ENCODE assay signal across 8 cellular contexts in genomic region chr1:109089242-109090015, GRCh38. TPM values are rescaled to one million over a fixed set of nuclear protein-coding genes. Genes with fewer than 3 reads are reported as not detected.
DNase-seq lines count a peak whose midpoint lies in the region; ATAC-seq and TF ChIP-seq lines count a peak whose summit lies in the region.

No MANE protein-coding gene starts in this region.

- H3K9me3 ChIP-seq in tibial nerve: no peaks in the 10 kb centered on the region

- peaks cover 0 to 51% (median 24%) of the 10 kb centered on the region in 4 donors for H3K4me1 ChIP-seq in tibial nerve

- no peak for TF ChIP-seq POLR2A in tibial nerve (IDR thresholded peaks at IDR 0.05)

- H3K36me3 Mint-ChIP-seq in activated CD4-positive, alpha-beta T cell treated with anti-CD3 and anti-CD28 coated beads for 36 hours (ENCODE audit: low read depth): peaks cover 25% of the 10 kb centered on the region
- H3K36me3 Mint-ChIP-seq in activated B cell treated with CpG ODN at 0.5 μM for 24 hours (ENCODE audit: low read depth): peaks cover 34% of the 10 kb centered on the region

- H3K4me3 Mint-ChIP-seq in activated CD4-positive, alpha-beta T cell treated with anti-CD3 and anti-CD28 coated beads for 36 hours: peak overlapping the region; percentile 85
- H3K4me3 Mint-ChIP-seq in activated B cell treated with CpG ODN at 0.5 μM for 24 hours: peak overlapping the region; percentile 98

- intact Hi-C loops in activated CD4-positive, alpha-beta T cell treated with anti-CD3 and anti-CD28 coated beads for 36 hours (cut with DNase I, micrococcal nuclease): loop anchor here (1.0 to 10.0 kb wide), 17 partner anchors 11 to 458 kb away; partner anchors contain the start of genes PSMA5 (in 2 of the 2), STXBP3 (in 2 of the 2), TAF13 (in 2 of the 2) and WDR47 (in 2 of the 2)
- intact Hi-C loops in activated B cell treated with CpG ODN at 0.5 μM for 24 hours (cut with micrococcal nuclease): loop anchor here (1.0 to 5.0 kb wide), 5 partner anchors 11 to 1293 kb away; partner anchors contain the start of genes PRPF38B, TAF13 and WDR47

- peaks cover 26% of the 10 kb centered on the region for H3K4me1 Mint-ChIP-seq in activated CD4-positive, alpha-beta T cell treated with anti-CD3 and anti-CD28 coated beads for 36 hours
- peaks cover 35% of the 10 kb centered on the region for H3K4me1 Mint-ChIP-seq in activated B cell treated with CpG ODN at 0.5 μM for 24 hours

- CTCF ChIA-PET in activated CD4-positive, alpha-beta T cell treated with anti-CD3 and anti-CD28 coated beads for 36 hours (lab: Charles Lee): interaction anchor here (0.6 to 2.8 kb wide), 6 partner anchors 10 to 189 kb away, joined by 3 to 47 read pairs (median 5); partner anchors contain the start of gene WDR47
- CTCF ChIA-PET in activated B cell treated with CpG ODN at 0.5 μM for 24 hours (lab: Charles Lee): interaction anchor here (0.6 to 2.8 kb wide), 2 partner anchors 11 to 16 kb away, joined by 4 to 22 read pairs; no protein-coding TSS in a partner anchor

- no peaks in the 10 kb centered on the region for H3K27me3 Mint-ChIP-seq in activated CD4-positive, alpha-beta T cell treated with anti-CD3 and anti-CD28 coated beads for 36 hours
- H3K27me3 Mint-ChIP-seq in activated B cell treated with CpG ODN at 0.5 μM for 24 hours: no peaks in the 10 kb centered on the region

- H3K27ac Mint-ChIP-seq in activated CD4-positive, alpha-beta T cell treated with anti-CD3 and anti-CD28 coated beads for 36 hours: peak overlapping the region; percentile 84
- H3K27ac Mint-ChIP-seq in activated B cell treated with CpG ODN at 0.5 μM for 24 hours: peak overlapping the region; percentile 97

- H3K27ac ChIP-seq in tibial nerve: peak overlapping the region in 3 of 4 donors; percentile 93 to 98 (median 98)

- DNase-seq in activated CD4-positive, alpha-beta T cell treated with anti-CD3 and anti-CD28 coated beads for 36 hours: peak; percentile 77
- no peak for DNase-seq in activated CD4-positive, alpha-beta T cell treated with anti-CD3 and anti-CD28 coated beads for 1 hour
- DNase-seq in NCI-H1436 treated with DMSO at 0.1 percent for 48 hours (lab: John Stamatoyannopoulos, UW) (peak; percentile 34), activated B cell treated with CpG ODN at 0.5 μM for 24 hours (no peak), epithelial cell of esophagus (ENCODE audit: low read depth) (peak; percentile 74), middle frontal gyrus (ENCODE audit: extremely low spot score, low spot score) (peak; percentile 81), tibial nerve (ENCODE audit: low spot score in 2 of 2) (no peak)

- H3K27me3 ChIP-seq in tibial nerve: no peaks in the 10 kb centered on the region

- TF ChIP-seq CTCF in activated B cell treated with CpG ODN at 0.5 μM for 24 hours (IDR thresholded peaks at IDR 0.05) (no peak), epithelial cell of esophagus (IDR thresholded peaks at IDR 0.05; ENCODE audit: insufficient read depth, low read depth, low read length, missing control alignments) (peak; percentile 69), tibial nerve (IDR thresholded peaks at IDR 0.05) (peak; percentile 33 to 51 (median 39))

- ATAC-seq in activated CD4-positive, alpha-beta T cell treated with anti-CD3 and anti-CD28 coated beads for 36 hours: peak; percentile 14
- ATAC-seq in activated B cell treated with CpG ODN at 0.5 μM for 24 hours (ENCODE audit: low read depth) (no peak), HG03095 (IDR thresholded peaks at IDR 0.05; ENCODE audit: unreplicated experiment) (no peak)

- no peak for TF ChIP-seq EP300 in tibial nerve (IDR thresholded peaks at IDR 0.05)

- H3K36me3 ChIP-seq in tibial nerve: peaks cover 0 to 13% (median 6%) of the 10 kb centered on the region in 3 donors

- POLR2A ChIA-PET in activated CD4-positive, alpha-beta T cell treated with anti-CD3 and anti-CD28 coated beads for 36 hours (lab: Charles Lee): interaction anchor here (0.6 to 2.8 kb wide), 3 partner anchors 11 to 220 kb away, joined by 7 to 19 read pairs (median 10); partner anchors contain the start of gene TAF13
- POLR2A ChIA-PET in activated B cell treated with CpG ODN at 0.5 μM for 24 hours (lab: Charles Lee): interaction anchor here (0.8 to 5.7 kb wide), 8 partner anchors 8 to 945 kb away, joined by 3 to 140 read pairs (median 7); partner anchors contain the start of genes SARS1, STRIP1, TAF13 and WDR47

- peak overlapping the region; percentile 89 for H3K4me3 ChIP-seq in epithelial cell of esophagus (ENCODE audit: low read length)
- peak overlapping the region; percentile 58 to 86 (median 74) for H3K4me3 ChIP-seq in tibial nerve

- H3K9me3 Mint-ChIP-seq in activated CD4-positive, alpha-beta T cell treated with anti-CD3 and anti-CD28 coated beads for 36 hours (ENCODE audit: low read depth): no peaks in the 10 kb centered on the region
- H3K9me3 Mint-ChIP-seq in activated B cell treated with CpG ODN at 0.5 μM for 24 hours: no peaks in the 10 kb centered on the region

- 76 to 77% methylated on average over 31 of the region's 31 CpGs for WGBS in tibial nerve, 2 donors

RNA-seq across cellular contexts. Expression of gene TMEM167B, which starts 1.1 kb away (rescaled TPM):
- total RNA-seq in activated CD4-positive, alpha-beta T cell treated with anti-CD3 and anti-CD28 coated beads for 36 hours: 10 to 100 TPM; 26.8 to 28.4 TPM
- total RNA-seq in activated B cell treated with CpG ODN at 0.5 μM for 24 hours (45.0 and 48.2 TPM in 2 replicates), tibial nerve (10 to 100 TPM; 13.5 to 28.2 (median 19.5) TPM)

RNA-seq across cellular contexts. Expression of gene TAF13, which starts 13.6 kb away (rescaled TPM):
- total RNA-seq in activated CD4-positive, alpha-beta T cell treated with anti-CD3 and anti-CD28 coated beads for 36 hours: 10 to 100 TPM; 12.1 to 20.1 TPM
- total RNA-seq in activated B cell treated with CpG ODN at 0.5 μM for 24 hours: 18.5 and 21.2 TPM in 2 replicates
- total RNA-seq in tibial nerve: 10 to 100 TPM; 11.4 to 30.8 (median 25.9) TPM

RNA-seq across cellular contexts. Expression of gene ELAPOR1, which starts 24.5 kb away (rescaled TPM):
- 1 to 10 TPM; 7.1 to 8.7 TPM for total RNA-seq in activated CD4-positive, alpha-beta T cell treated with anti-CD3 and anti-CD28 coated beads for 36 hours
- total RNA-seq in activated B cell treated with CpG ODN at 0.5 μM for 24 hours (0.27 and 0.38 TPM in 2 replicates), tibial nerve (under 1 TPM; 0.20 to 0.90 (median 0.32) TPM)

RNA-seq across cellular contexts. Expression of gene WDR47, which starts 47.5 kb away (rescaled TPM):
- total RNA-seq in activated CD4-positive, alpha-beta T cell treated with anti-CD3 and anti-CD28 coated beads for 36 hours: 1 to 10 TPM; 6.9 to 7.6 TPM
- total RNA-seq in activated B cell treated with CpG ODN at 0.5 μM for 24 hours (10.3 and 10.9 TPM in 2 replicates), tibial nerve (10 to 100 TPM; 14.1 to 47.4 (median 17.3) TPM)

Comparison
In these comparisons a context has a peak if more than half of its experiments do, and no peak if none do; other contexts are left out.
1. DNase-seq: peak in activated CD4-positive, alpha-beta T cell treated with anti-CD3 and anti-CD28 coated beads for 36 hours (single experiment), NCI-H1436 treated with DMSO at 0.1 percent for 48 hours (single experiment), epithelial cell of esophagus (single experiment) and middle frontal gyrus (single experiment); none in activated CD4-positive, alpha-beta T cell treated with anti-CD3 and anti-CD28 coated beads for 1 hour (single experiment), activated B cell treated with CpG ODN at 0.5 μM for 24 hours (single experiment) and tibial nerve (0 of 2).